In the genomic region with DNA sequence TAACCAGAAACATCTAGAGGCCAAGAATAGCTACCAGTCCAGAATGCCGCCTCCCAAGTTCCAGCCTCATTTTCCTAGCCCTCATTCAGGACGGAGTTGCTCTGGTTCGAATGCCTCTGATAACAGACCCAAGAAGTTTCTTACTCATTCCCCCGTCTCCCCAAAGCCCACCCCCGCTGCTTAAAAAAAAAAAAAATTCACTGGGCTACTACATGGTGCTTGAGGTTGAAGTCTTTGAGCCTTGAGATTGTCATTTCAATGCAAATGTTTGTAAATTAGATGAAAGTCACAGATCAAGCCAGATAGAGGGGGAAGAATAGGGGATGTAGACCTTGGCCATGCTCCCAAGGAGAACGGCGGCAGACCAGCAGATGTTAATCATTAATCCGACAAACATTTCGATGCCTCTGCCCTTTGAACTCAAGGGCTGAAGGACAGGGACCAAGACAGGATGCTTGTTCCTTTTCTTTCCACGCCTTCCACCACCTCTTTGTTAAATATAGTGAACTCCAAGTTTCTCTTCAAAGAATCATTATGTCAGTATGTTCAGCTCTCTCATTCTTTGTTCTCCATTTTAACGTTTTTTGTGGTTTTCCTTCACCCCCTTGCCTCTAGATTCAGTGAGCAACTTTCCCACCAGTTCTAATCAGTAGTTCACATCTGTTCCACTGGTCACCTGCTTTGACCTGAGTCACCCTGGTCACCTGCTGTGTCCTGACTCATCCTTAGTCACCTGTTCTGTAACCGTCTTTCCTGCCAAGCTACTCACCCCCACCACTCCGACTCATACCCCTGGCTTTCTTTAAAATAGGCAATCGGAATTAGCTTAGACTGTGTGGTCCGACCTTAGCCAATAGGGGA, we compare ENCODE assay signal across 9 cellular contexts.
DNase-seq lines count a peak whose midpoint lies in the region; ATAC-seq and TF ChIP-seq lines count a peak whose summit lies in the region.
"Had no signal": no experiment of that assay in that cellular context is flagged by ENCODE, and none has a peak within 500 bp of the region (broad histone marks: within the 10 kb centered on the region; RNA-seq: fewer than 3 reads in every experiment).

No MANE protein-coding gene starts in this region.

- no peak overlapping the region for H2AK5ac ChIP-seq in trophoblast cell (ENCODE audit: low read length)

- H2BK5ac ChIP-seq in trophoblast cell (ENCODE audit: low read depth, low read length, poor library complexity) = no peak overlapping the region

- no peak overlapping the region for H3K18ac ChIP-seq in trophoblast cell (ENCODE audit: low read length)

- no peaks in the 10 kb centered on the region for H3K79me2 ChIP-seq in trophoblast cell (ENCODE audit: control insufficient read depth, insufficient read depth, low read length, poor library complexity)
- H3K79me2 ChIP-seq: parathyroid adenoma had no signal

- H4K91ac ChIP-seq in trophoblast cell (ENCODE audit: low read depth, low read length) = no peak overlapping the region

- ATAC-seq in GM21619 (IDR thresholded peaks at IDR 0.05; ENCODE audit: unreplicated experiment) (peak; percentile 63), GM18520 (IDR thresholded peaks at IDR 0.05; ENCODE audit: unreplicated experiment) (no peak), HG03469 (IDR thresholded peaks at IDR 0.05; ENCODE audit: unreplicated experiment) (no peak)

- H3K36me3 ChIP-seq in KOPT-K1 (ENCODE audit: insufficient read depth, low read length) (no peaks in the 10 kb centered on the region), trophoblast cell (ENCODE audit: control insufficient read depth in 1 of 2, insufficient read depth in 2 of 2, low read length in 2 of 2) (no peaks in the 10 kb centered on the region), A673 (ENCODE audit: insufficient read depth, low read length, poor library complexity, severe bottlenecking) (no peaks in the 10 kb centered on the region)

- no peak overlapping the region for H2AFZ ChIP-seq in trophoblast cell (ENCODE audit: insufficient read depth, low read length, poor library complexity)
- H2AFZ ChIP-seq: parathyroid adenoma had no signal

- H3K23ac ChIP-seq in trophoblast cell (ENCODE audit: low read length) = no peak overlapping the region

- no peaks in the 10 kb centered on the region for H3K36me3 Mint-ChIP-seq in activated T-helper 2 cell treated with anti-CD3 and anti-CD28 coated beads, Interferon-gamma antibody, Interleukin-2, Interleukin-4, amounts not matched to agents 10 μg/mL and 5 μg/mL and 100 μg/mL, durations not matched to agents 14 hours and 24 hours and 36 hours (ENCODE audit: low read depth)

- no peak for TF ChIP-seq CTCF in A673 (conservative IDR thresholded peaks at IDR 0.05; ENCODE audit: low read depth, low read length)

- H4K12ac ChIP-seq in trophoblast cell (ENCODE audit: low read depth, low read length) = no peak overlapping the region

- H3K4me3 Mint-ChIP-seq in activated T-helper 2 cell treated with anti-CD3 and anti-CD28 coated beads, Interferon-gamma antibody, Interleukin-2, Interleukin-4, amounts not matched to agents 10 μg/mL and 5 μg/mL and 100 μg/mL, durations not matched to agents 14 hours and 24 hours and 36 hours (ENCODE audit: low read depth) = no peak overlapping the region

- no peaks in the 10 kb centered on the region for H3K27me3 ChIP-seq in trophoblast cell (ENCODE audit: insufficient read depth, low read length)
- no peaks in the 10 kb centered on the region for H3K27me3 ChIP-seq in A673 (replicated peaks; ENCODE audit: insufficient read depth, low read depth, low read length, poor library complexity)

- no TSS peak for BruUV-seq in A673 (replicated peaks; lab: Mats Ljungman, UMichigan)

- H3K79me1 ChIP-seq in trophoblast cell (ENCODE audit: low read length) = no peaks in the 10 kb centered on the region

- no peak overlapping the region for H2BK12ac ChIP-seq in trophoblast cell (ENCODE audit: low read length)

- CTCF ChIA-PET in A673 (lab: Charles Lee) = no interaction called here

- no peak overlapping the region for H2BK120ac ChIP-seq in trophoblast cell (ENCODE audit: insufficient read depth, low read length, poor library complexity)

- WGBS in trophoblast cell (ENCODE audit: extremely low coverage, insufficient coverage, insufficient read length) = no CpG with 5 or more reads among the region's 15 CpGs

- no peak for DNase-seq in activated T-helper 2 cell treated with anti-CD3 and anti-CD28 coated beads, Interferon-gamma antibody, Interleukin-2, Interleukin-4, amounts not matched to agents 10 μg/mL and 5 μg/mL and 100 μg/mL, durations not matched to agents 14 hours and 24 hours and 36 hours (ENCODE audit: low spot score)
- peak; percentile 82 to 87 for DNase-seq in trophoblast cell
- no peak for DNase-seq in NCI-H748 treated with DMSO at 0.1 percent for 48 hours (lab: John Stamatoyannopoulos, UW)
- no peak for DNase-seq in A673 (ENCODE audit: low spot score)

- H3K4me1 ChIP-seq in trophoblast cell (ENCODE audit: control insufficient read depth in 1 of 2, insufficient read depth in 2 of 2, low read length in 2 of 2) = peaks cover 0 to 3% of the 10 kb centered on the region in 2 experiments
- H3K4me1 ChIP-seq in A673 (ENCODE audit: insufficient read depth, low read length, poor library complexity, severe bottlenecking) = no peaks in the 10 kb centered on the region
- H3K4me1 ChIP-seq: parathyroid adenoma had no signal

- no peak overlapping the region for H3K14ac ChIP-seq in trophoblast cell (ENCODE audit: low read length)

- no peak overlapping the region for H3K4me2 ChIP-seq in trophoblast cell (ENCODE audit: low read length)

- no peaks in the 10 kb centered on the region for H3K27me3 Mint-ChIP-seq in activated T-helper 2 cell treated with anti-CD3 and anti-CD28 coated beads, Interferon-gamma antibody, Interleukin-2, Interleukin-4, amounts not matched to agents 10 μg/mL and 5 μg/mL and 100 μg/mL, durations not matched to agents 14 hours and 24 hours and 36 hours (ENCODE audit: low read depth)

- POLR2A ChIA-PET in A673 (lab: Charles Lee; ENCODE audit: low non-redundant PET) = no interaction called here

- no peak overlapping the region for H3K4me3 ChIP-seq in trophoblast cell (ENCODE audit: low read depth, low read length)
- no peak overlapping the region for H3K4me3 ChIP-seq in A673 (ENCODE audit: low read depth, low read length, poor library complexity, severe bottlenecking)

- H3K9me3 Mint-ChIP-seq in activated T-helper 2 cell treated with anti-CD3 and anti-CD28 coated beads, Interferon-gamma antibody, Interleukin-2, Interleukin-4, amounts not matched to agents 10 μg/mL and 5 μg/mL and 100 μg/mL, durations not matched to agents 14 hours and 24 hours and 36 hours = peaks cover 5% of the 10 kb centered on the region

- H3K4me1 Mint-ChIP-seq in activated T-helper 2 cell treated with anti-CD3 and anti-CD28 coated beads, Interferon-gamma antibody, Interleukin-2, Interleukin-4, amounts not matched to agents 10 μg/mL and 5 μg/mL and 100 μg/mL, durations not matched to agents 14 hours and 24 hours and 36 hours (ENCODE audit: low read depth) = peaks cover 27% of the 10 kb centered on the region

- H3K9ac ChIP-seq in trophoblast cell (ENCODE audit: low read length) = no peak overlapping the region
- H3K9ac ChIP-seq: parathyroid adenoma had no signal

- H3K4ac ChIP-seq in trophoblast cell (ENCODE audit: low read depth, low read length) = no peak overlapping the region

- H3K9me3 ChIP-seq in KOPT-K1 (ENCODE audit: insufficient read depth, low read length, poor library complexity, severe bottlenecking) (peaks cover 49% of the 10 kb centered on the region), trophoblast cell (ENCODE audit: insufficient read depth, low read depth, low read length) (no peaks in the 10 kb centered on the region), A673 (ENCODE audit: low read depth, low read length, poor library complexity, severe bottlenecking) (no peaks in the 10 kb centered on the region)

- H3K27ac ChIP-seq in KOPT-K1 (ENCODE audit: low read depth, low read length, poor library complexity, severe bottlenecking) = peak overlapping the region; percentile 89
- H3K27ac ChIP-seq in trophoblast cell (ENCODE audit: low read depth, low read length) = no peak overlapping the region
- no peak overlapping the region for H3K27ac ChIP-seq in A673 (ENCODE audit: low read depth, low read length, poor library complexity, severe bottlenecking)
- H3K27ac ChIP-seq: parathyroid adenoma had no signal

- peak overlapping the region; percentile 59 for H3K27ac Mint-ChIP-seq in activated T-helper 2 cell treated with anti-CD3 and anti-CD28 coated beads, Interferon-gamma antibody, Interleukin-2, Interleukin-4, amounts not matched to agents 10 μg/mL and 5 μg/mL and 100 μg/mL, durations not matched to agents 14 hours and 24 hours and 36 hours

- H4K8ac ChIP-seq in trophoblast cell (ENCODE audit: low read depth, low read length) = no peak overlapping the region

- intact Hi-C loops in activated T-helper 2 cell treated with anti-CD3 and anti-CD28 coated beads, Interferon-gamma antibody, Interleukin-2, Interleukin-4, amounts not matched to agents 10 μg/mL and 5 μg/mL and 100 μg/mL, durations not matched to agents 14 hours and 24 hours and 36 hours (cut with micrococcal nuclease) = loop anchor here (1.0 to 5.0 kb wide), 3 partner anchors 33 to 139 kb away; no protein-coding TSS in a partner anchor
- intact Hi-C loops in A673 (cut with micrococcal nuclease; ENCODE audit: unreplicated experiment) = no loop called here

Comparison
In these comparisons a context has a peak if more than half of its experiments do, and no peak if none do; other contexts are left out.
1. DNase-seq: peak in trophoblast cell (2 of 2); none in activated T-helper 2 cell treated with anti-CD3 and anti-CD28 coated beads, Interferon-gamma antibody, Interleukin-2, Interleukin-4, amounts not matched to agents 10 μg/mL and 5 μg/mL and 100 μg/mL, durations not matched to agents 14 hours and 24 hours and 36 hours (single experiment), NCI-H748 treated with DMSO at 0.1 percent for 48 hours (single experiment) and A673 (single experiment).